Comparison of ENCODE assay signal across 16 cellular contexts in genomic region chr1:199123615-199124014, GRCh38.
DNase-seq lines count a peak whose midpoint lies in the region; ATAC-seq, FAIRE-seq and TF ChIP-seq lines count a peak whose summit lies in the region.
"Had no signal": no experiment of that assay in that cellular context is flagged by ENCODE, and none has a peak within 500 bp of the region (broad histone marks: within the 10 kb centered on the region; RNA-seq: fewer than 3 reads in every experiment).

No MANE protein-coding gene starts in this region.

- no peaks in the 10 kb centered on the region for H3K4me1 Mint-ChIP-seq in activated T-helper 17 cell treated with anti-CD3 and anti-CD28 coated beads, Interleukin-2, amount 50 U/mL, for 72 hours
- H3K4me1 Mint-ChIP-seq in natural killer cell treated with Interleukin-12 subunit alpha and Interleukin-12 subunit beta and Interleukin-15 and Interleukin-18, amount 100 ng/mL, for 72 hours (ENCODE audit: low read depth in 2 of 2): peaks cover 10 to 12% of the 10 kb centered on the region in 2 donors
- H3K4me1 Mint-ChIP-seq in activated T-helper 2 cell treated with anti-CD3 and anti-CD28 coated beads, Interferon-gamma antibody, Interleukin-2, Interleukin-4, amounts not matched to agents 10 μg/mL and 5 μg/mL and 100 μg/mL, durations not matched to agents 14 hours and 24 hours and 36 hours (ENCODE audit: low read depth): peaks cover 11% of the 10 kb centered on the region

- H3K36me3 Mint-ChIP-seq in activated T-helper 17 cell treated with anti-CD3 and anti-CD28 coated beads, Interleukin-2, amount 50 U/mL, for 72 hours (ENCODE audit: low read depth): no peaks in the 10 kb centered on the region
- H3K36me3 Mint-ChIP-seq in natural killer cell treated with Interleukin-12 subunit alpha and Interleukin-12 subunit beta and Interleukin-15 and Interleukin-18, amount 100 ng/mL, for 72 hours: peaks cover 6% of the 10 kb centered on the region
- H3K36me3 Mint-ChIP-seq in activated T-helper 2 cell treated with anti-CD3 and anti-CD28 coated beads, Interferon-gamma antibody, Interleukin-2, Interleukin-4, amounts not matched to agents 10 μg/mL and 5 μg/mL and 100 μg/mL, durations not matched to agents 14 hours and 24 hours and 36 hours (ENCODE audit: low read depth): no peaks in the 10 kb centered on the region

- no peak for FAIRE-seq in GM12891 (lab: Jason Lieb, UNC)

- peak; percentile 19 for ATAC-seq in activated T-helper 17 cell treated with anti-CD3 and anti-CD28 coated beads, Interleukin-2, amount 50 U/mL, for 72 hours (replicated peaks)
- ATAC-seq in natural killer cell treated with Interleukin-12 subunit alpha and Interleukin-12 subunit beta and Interleukin-15 and Interleukin-18, amount 100 ng/mL, for 72 hours: peak; percentile 82 to 95
- ATAC-seq in GM18907 (IDR thresholded peaks at IDR 0.05; ENCODE audit: unreplicated experiment): no peak
- ATAC-seq: activated CD4-positive, CD25-positive, alpha-beta regulatory T cell treated with anti-CD3 and anti-CD28 coated beads, Interleukin-2, amount 50 U/mL, for 24 hours had no signal

- TF ChIP-seq POLR2A in GM12891 (IDR thresholded peaks at IDR 0.05; ENCODE audit: low read depth, low read length): no peak

- H3K4me3 Mint-ChIP-seq in activated T-helper 17 cell treated with anti-CD3 and anti-CD28 coated beads, Interleukin-2, amount 50 U/mL, for 72 hours: no peak overlapping the region
- H3K4me3 Mint-ChIP-seq in natural killer cell treated with Interleukin-12 subunit alpha and Interleukin-12 subunit beta and Interleukin-15 and Interleukin-18, amount 100 ng/mL, for 72 hours: peak overlapping the region; percentile 19
- H3K4me3 Mint-ChIP-seq in activated T-helper 2 cell treated with anti-CD3 and anti-CD28 coated beads, Interferon-gamma antibody, Interleukin-2, Interleukin-4, amounts not matched to agents 10 μg/mL and 5 μg/mL and 100 μg/mL, durations not matched to agents 14 hours and 24 hours and 36 hours (ENCODE audit: low read depth): no peak overlapping the region
- H3K4me3 Mint-ChIP-seq: activated T-helper 1 cell treated with anti-CD3 and anti-CD28 coated beads, Interleukin-12 subunit alpha, Interleukin-12 subunit beta, Interleukin-2, Interleukin-4 antibody, amounts not matched to agents 30 ng/mL and 10 ng/mL and 1 ng/mL, durations not matched to agents 14 hours and 24 hours and 36 hours had no signal

- no peaks in the 10 kb centered on the region for H3K9me3 ChIP-seq in MG63
- H3K9me3 ChIP-seq: prostate gland had no signal

- intact Hi-C loops in activated T-helper 2 cell treated with anti-CD3 and anti-CD28 coated beads, Interferon-gamma antibody, Interleukin-2, Interleukin-4, amounts not matched to agents 10 μg/mL and 5 μg/mL and 100 μg/mL, durations not matched to agents 14 hours and 24 hours and 36 hours (cut with micrococcal nuclease): loop anchor here (5.0 kb wide), 1 partner anchor 49 kb away; no protein-coding TSS in a partner anchor

- peak; percentile 37 for DNase-seq in Daoy (ENCODE audit: low read depth)
- peak; percentile 21 for DNase-seq in MG63
- peak; percentile 68 for DNase-seq in natural killer cell treated with Interleukin-12 subunit alpha and Interleukin-12 subunit beta and Interleukin-15 and Interleukin-18, amount 100 ng/mL, for 72 hours (ENCODE audit: low spot score)
- DNase-seq in activated T-helper 2 cell treated with anti-CD3 and anti-CD28 coated beads, Interferon-gamma antibody, Interleukin-2, Interleukin-4, amounts not matched to agents 10 μg/mL and 5 μg/mL and 100 μg/mL, durations not matched to agents 14 hours and 24 hours and 36 hours (ENCODE audit: low spot score): no peak
- no peak for DNase-seq in hepatic stellate cell (ENCODE audit: low spot score)
- no peak for DNase-seq in GM12891 (ENCODE audit: insufficient read length, low spot score)
- DNase-seq: C1 segment of cervical spinal cord; NCI-H1436 treated with DMSO at 0.1 percent for 48 hours; stimulated activated CD4-positive, alpha-beta T cell treated with anti-CD3 and anti-CD28 coated beads, Interleukin-2, amount 100 ng/mL, for 48 hours; stimulated activated naive CD4-positive, alpha-beta T cell treated with Interleukin-2 at 50 U/mL for 16 hours had no signal

- H3K36me3 ChIP-seq in MG63: no peaks in the 10 kb centered on the region
- H3K36me3 ChIP-seq: cardiac muscle cell, prostate gland had no signal

- no peaks in the 10 kb centered on the region for H3K27me3 Mint-ChIP-seq in activated T-helper 17 cell treated with anti-CD3 and anti-CD28 coated beads, Interleukin-2, amount 50 U/mL, for 72 hours
- no peaks in the 10 kb centered on the region for H3K27me3 Mint-ChIP-seq in natural killer cell treated with Interleukin-12 subunit alpha and Interleukin-12 subunit beta and Interleukin-15 and Interleukin-18, amount 100 ng/mL, for 72 hours
- peaks cover 10% of the 10 kb centered on the region for H3K27me3 Mint-ChIP-seq in activated T-helper 2 cell treated with anti-CD3 and anti-CD28 coated beads, Interferon-gamma antibody, Interleukin-2, Interleukin-4, amounts not matched to agents 10 μg/mL and 5 μg/mL and 100 μg/mL, durations not matched to agents 14 hours and 24 hours and 36 hours (ENCODE audit: low read depth)

- no peaks in the 10 kb centered on the region for H3K9me3 Mint-ChIP-seq in activated T-helper 17 cell treated with anti-CD3 and anti-CD28 coated beads, Interleukin-2, amount 50 U/mL, for 72 hours
- no peaks in the 10 kb centered on the region for H3K9me3 Mint-ChIP-seq in natural killer cell treated with Interleukin-12 subunit alpha and Interleukin-12 subunit beta and Interleukin-15 and Interleukin-18, amount 100 ng/mL, for 72 hours
- H3K9me3 Mint-ChIP-seq in activated T-helper 2 cell treated with anti-CD3 and anti-CD28 coated beads, Interferon-gamma antibody, Interleukin-2, Interleukin-4, amounts not matched to agents 10 μg/mL and 5 μg/mL and 100 μg/mL, durations not matched to agents 14 hours and 24 hours and 36 hours: no peaks in the 10 kb centered on the region

- H3K27ac Mint-ChIP-seq in activated T-helper 17 cell treated with anti-CD3 and anti-CD28 coated beads, Interleukin-2, amount 50 U/mL, for 72 hours: no peak overlapping the region
- peak overlapping the region; percentile 20 to 34 for H3K27ac Mint-ChIP-seq in natural killer cell treated with Interleukin-12 subunit alpha and Interleukin-12 subunit beta and Interleukin-15 and Interleukin-18, amount 100 ng/mL, for 72 hours
- H3K27ac Mint-ChIP-seq in activated T-helper 2 cell treated with anti-CD3 and anti-CD28 coated beads, Interferon-gamma antibody, Interleukin-2, Interleukin-4, amounts not matched to agents 10 μg/mL and 5 μg/mL and 100 μg/mL, durations not matched to agents 14 hours and 24 hours and 36 hours: no peak overlapping the region
- H3K27ac Mint-ChIP-seq: activated T-helper 1 cell treated with anti-CD3 and anti-CD28 coated beads, Interleukin-12 subunit alpha, Interleukin-12 subunit beta, Interleukin-2, Interleukin-4 antibody, amounts not matched to agents 30 ng/mL and 10 ng/mL and 1 ng/mL, durations not matched to agents 14 hours and 24 hours and 36 hours had no signal

- H3K4me3 ChIP-seq in MG63: no peak overlapping the region
- H3K4me3 ChIP-seq: cardiac muscle cell, prostate gland had no signal

- H3K27me3 ChIP-seq in MG63: no peaks in the 10 kb centered on the region
- H3K27me3 ChIP-seq: cardiac muscle cell had no signal

TF ChIP-seq in GM12891, 5 proteins besides CTCF, POLR2A, EP300 and RAD21:
- no peak for TF ChIP-seq POU2F2 (IDR thresholded peaks at IDR 0.05; ENCODE audit: low read depth, low read length)
- no peak for TF ChIP-seq TAF1 (IDR thresholded peaks at IDR 0.05; ENCODE audit: low read depth, low read length)
- TF ChIP-seq POLR2AphosphoS5 (IDR thresholded peaks at IDR 0.05; ENCODE audit: low read depth, low read length): no peak
- TF ChIP-seq SPI1 (IDR thresholded peaks at IDR 0.05; ENCODE audit: low read depth, low read length): no peak
- no peak for TF ChIP-seq PAX5 (IDR thresholded peaks at IDR 0.05; ENCODE audit: insufficient read depth, low read length, severe bottlenecking)

Comparison
In these comparisons a context has a peak if more than half of its experiments do, and no peak if none do; other contexts are left out.
1. DNase-seq: peak in Daoy (single experiment), MG63 (single experiment) and natural killer cell treated with Interleukin-12 subunit alpha and Interleukin-12 subunit beta and Interleukin-15 and Interleukin-18, amount 100 ng/mL, for 72 hours (single experiment); none in activated T-helper 2 cell treated with anti-CD3 and anti-CD28 coated beads, Interferon-gamma antibody, Interleukin-2, Interleukin-4, amounts not matched to agents 10 μg/mL and 5 μg/mL and 100 μg/mL, durations not matched to agents 14 hours and 24 hours and 36 hours (single experiment), hepatic stellate cell (single experiment) and GM12891 (single experiment).
2. H3K27ac Mint-ChIP-seq: peak in natural killer cell treated with Interleukin-12 subunit alpha and Interleukin-12 subunit beta and Interleukin-15 and Interleukin-18, amount 100 ng/mL, for 72 hours (2 of 2); none in activated T-helper 17 cell treated with anti-CD3 and anti-CD28 coated beads, Interleukin-2, amount 50 U/mL, for 72 hours (single experiment) and activated T-helper 2 cell treated with anti-CD3 and anti-CD28 coated beads, Interferon-gamma antibody, Interleukin-2, Interleukin-4, amounts not matched to agents 10 μg/mL and 5 μg/mL and 100 μg/mL, durations not matched to agents 14 hours and 24 hours and 36 hours (single experiment).